8 cellular contexts compared by ENCODE assay signal in genomic region chr1:12178511-12178910, GRCh38. TPM values are rescaled to one million over a fixed set of nuclear protein-coding genes. Genes with fewer than 3 reads are reported as not detected.
DNase-seq lines count a peak whose midpoint lies in the region; ATAC-seq, FAIRE-seq and TF ChIP-seq lines count a peak whose summit lies in the region.

No MANE protein-coding gene starts in this region.

- POLR2A ChIA-PET in GM12878 (lab: Charles Lee), result interaction anchor here (0.8 to 1.7 kb wide), 2 partner anchors 9 to 13 kb away, joined by 4 to 5 read pairs; no protein-coding TSS in a partner anchor

- no peak for TF ChIP-seq POLR2A in GM12878 (IDR thresholded peaks at IDR 0.05; ENCODE audit: low read depth, low read length)

- H3K4me1 ChIP-seq in CD4-positive, CD25-positive, alpha-beta regulatory T cell (ENCODE audit: control insufficient read depth, insufficient read depth, low read length, poor library complexity, severe bottlenecking), result peaks cover 99% of the 10 kb centered on the region
- peaks cover 50% of the 10 kb centered on the region for H3K4me1 ChIP-seq in GM12878 (ENCODE audit: control insufficient read depth, insufficient read depth, low read length)

- BruUV-seq in GM12878 (replicated peaks; lab: Mats Ljungman, UMichigan), result no TSS peak

- peaks cover 0 to 3% (median 0%) of the 10 kb centered on the region in 7 donors for H3K9me3 Mint-ChIP-seq in CD4-positive, CD25-positive, alpha-beta regulatory T cell
- no peaks in the 10 kb centered on the region for H3K9me3 Mint-ChIP-seq in nephron progenitor cell
- no peaks in the 10 kb centered on the region for H3K9me3 Mint-ChIP-seq in progenitor cell of endocrine pancreas (ENCODE audit: low read depth)

- no peak overlapping the region for H3K9ac ChIP-seq in GM12878 (ENCODE audit: control insufficient read depth, insufficient read depth, low read length)

- no peak for TF ChIP-seq CTCF in HL-60 (IDR thresholded peaks at IDR 0.05; ENCODE audit: insufficient read depth, low read length)
- no peak for TF ChIP-seq CTCF in GM12878 (IDR thresholded peaks at IDR 0.05 in 2 of 3, conservative IDR thresholded peaks at IDR 0.05 in 1 of 3; ENCODE audit: control insufficient read depth in 2 of 3, extremely low read depth in 1 of 3, insufficient read depth in 1 of 3, low read depth in 3 of 3, low read length in 3 of 3)
- TF ChIP-seq CTCF in nephron progenitor cell (IDR thresholded peaks at IDR 0.05), result no peak
- no peak for TF ChIP-seq CTCF in progenitor cell of endocrine pancreas (IDR thresholded peaks at IDR 0.05; ENCODE audit: unreplicated experiment)

- no peak for ATAC-seq in CD4-positive, CD25-positive, alpha-beta regulatory T cell (ENCODE audit: low read depth in 2 of 2)
- ATAC-seq in GM12878 (no peak), HG02642 (IDR thresholded peaks at IDR 0.05; ENCODE audit: poor library complexity, unreplicated experiment) (no peak), GM21717 (IDR thresholded peaks at IDR 0.05; ENCODE audit: unreplicated experiment) (no peak), HG03442 (IDR thresholded peaks at IDR 0.05; ENCODE audit: unreplicated experiment) (no peak)

- no peaks in the 10 kb centered on the region for H3K9me3 ChIP-seq in CD4-positive, CD25-positive, alpha-beta regulatory T cell (ENCODE audit: control insufficient read depth in 2 of 2, low read length in 2 of 2)
- H3K9me3 ChIP-seq in GM12878 (replicated peaks; ENCODE audit: control insufficient read depth, insufficient read depth, low read length), result no peaks in the 10 kb centered on the region

- peak overlapping the region; percentile 97 for H3K27ac ChIP-seq in CD4-positive, CD25-positive, alpha-beta regulatory T cell (ENCODE audit: insufficient read depth, low read length, poor library complexity, severe bottlenecking)
- H3K27ac ChIP-seq in HL-60 (replicated peaks), result peak overlapping the region; percentile 81; the same call in 1 of the 2 replicates
- H3K27ac ChIP-seq in GM12878 (ENCODE audit: control insufficient read depth, insufficient read depth), result no peak overlapping the region

- H3K27me3 Mint-ChIP-seq in CD4-positive, CD25-positive, alpha-beta regulatory T cell, result no peaks in the 10 kb centered on the region
- H3K27me3 Mint-ChIP-seq in nephron progenitor cell (ENCODE audit: low read depth, poor library complexity), result peaks cover 8% of the 10 kb centered on the region
- H3K27me3 Mint-ChIP-seq in progenitor cell of endocrine pancreas, result peaks cover 19% of the 10 kb centered on the region

- no peaks in the 10 kb centered on the region for H3K27me3 ChIP-seq in CD4-positive, CD25-positive, alpha-beta regulatory T cell (ENCODE audit: control insufficient read depth, insufficient read depth, low read length)
- H3K27me3 ChIP-seq in HL-60 (ENCODE audit: insufficient read depth, poor library complexity, severe bottlenecking), result no peaks in the 10 kb centered on the region
- H3K27me3 ChIP-seq in GM12878 (replicated peaks in 1 of 2; ENCODE audit: control insufficient read depth in 2 of 2, insufficient read depth in 2 of 2, low read length in 1 of 2), result no peaks in the 10 kb centered on the region

- H2AFZ ChIP-seq in GM12878 (ENCODE audit: control insufficient read depth, low read depth, low read length), result no peak overlapping the region

- RAD21 ChIA-PET in GM12878 (lab: Charles Lee; ENCODE audit: unreplicated experiment), result interaction anchor here (1.3 to 1.8 kb wide), 3 partner anchors 17 to 54 kb away, joined by 3 to 5 read pairs (median 4); no protein-coding TSS in a partner anchor

- peak overlapping the region; percentile 71 for H3K4me2 ChIP-seq in GM12878 (ENCODE audit: control insufficient read depth, insufficient read depth)

- SMC1A ChIA-PET in GM12878 (lab: Charles Lee; ENCODE audit: uncharacterized antibody, unreplicated experiment), result interaction anchor here (1.6 to 20.8 kb wide), 2 partner anchors 30 to 54 kb away, joined by 4 to 347 read pairs; no protein-coding TSS in a partner anchor

- no peak for FAIRE-seq in GM12878 (lab: Jason Lieb, UNC)

- peak overlapping the region; percentile 89 to 100 (median 92) for H3K4me3 Mint-ChIP-seq in CD4-positive, CD25-positive, alpha-beta regulatory T cell
- no peak overlapping the region for H3K4me3 Mint-ChIP-seq in nephron progenitor cell
- H3K4me3 Mint-ChIP-seq in progenitor cell of endocrine pancreas (ENCODE audit: low read depth), result no peak overlapping the region

- peak overlapping the region; percentile 95 to 99 (median 98) for H3K27ac Mint-ChIP-seq in CD4-positive, CD25-positive, alpha-beta regulatory T cell
- H3K27ac Mint-ChIP-seq in nephron progenitor cell (peak overlapping the region; percentile 86), progenitor cell of endocrine pancreas (no peak overlapping the region)

- CTCF ChIA-PET in GM12878 (lab: Yijun Ruan, JAX), result interaction anchor here (1.6 to 3.4 kb wide), 2 partner anchors 54 to 64 kb away, joined by 4 to 15 read pairs; no protein-coding TSS in a partner anchor

- peak overlapping the region; percentile 62 for H3K4me3 ChIP-seq in CD4-positive, CD25-positive, alpha-beta regulatory T cell (ENCODE audit: low read depth, low read length)
- no peak overlapping the region for H3K4me3 ChIP-seq in HL-60 (replicated peaks; ENCODE audit: insufficient read depth, low read length)
- H3K4me3 ChIP-seq in GM12878, result no peak overlapping the region

- DNase-seq in CD4-positive, CD25-positive, alpha-beta regulatory T cell, result peak in 1 of 3 donors; percentile 22
- DNase-seq in HL-60 (ENCODE audit: low read depth in 1 of 2, low spot score in 1 of 2), result no peak
- DNase-seq in GM12878 (ENCODE audit: low read depth, low spot score), result no peak
- no peak for DNase-seq in nephron progenitor cell
- DNase-seq in progenitor cell of endocrine pancreas (ENCODE audit: low spot score, unreplicated experiment), result no peak

- WGBS in GM12878 (ENCODE audit: insufficient coverage, insufficient replicate concordance, low lambda C conversion rate, missing lambda C conversion rate), result 74% methylated on average over 11 of the region's 11 CpGs

- peaks cover 20 to 98% (median 60%) of the 10 kb centered on the region in 4 donors for H3K4me1 Mint-ChIP-seq in CD4-positive, CD25-positive, alpha-beta regulatory T cell
- H3K4me1 Mint-ChIP-seq in nephron progenitor cell (peaks cover 51% of the 10 kb centered on the region), progenitor cell of endocrine pancreas (ENCODE audit: low read depth) (peaks cover 4% of the 10 kb centered on the region)

- H3K36me3 ChIP-seq in CD4-positive, CD25-positive, alpha-beta regulatory T cell (ENCODE audit: control insufficient read depth, insufficient read depth, low read length), result peaks cover 28% of the 10 kb centered on the region
- H3K36me3 ChIP-seq in GM12878 (ENCODE audit: control insufficient read depth in 2 of 2, insufficient read depth in 2 of 2, low read length in 1 of 2), result peaks cover 10 to 15% of the 10 kb centered on the region in 2 experiments

- no peak for TF ChIP-seq EP300 in GM12878 (IDR thresholded peaks at IDR 0.05; ENCODE audit: borderline replicate concordance in 1 of 2, control insufficient read depth in 1 of 2, low read depth in 2 of 2, low read length in 2 of 2)

- H3K79me2 ChIP-seq in GM12878 (ENCODE audit: control insufficient read depth, insufficient read depth, low read length), result peaks cover 55% of the 10 kb centered on the region

- in situ Hi-C loops in GM12878 (cut with MboI), result no loop called here

- intact Hi-C loops in GM12878 (cut with micrococcal nuclease; ENCODE audit: unreplicated experiment), result no loop called here

- peaks cover 9% of the 10 kb centered on the region; the same call in 1 of the 2 replicates for H4K20me1 ChIP-seq in GM12878 (ENCODE audit: control insufficient read depth, insufficient read depth)

- peaks cover 13% of the 10 kb centered on the region for H3K36me3 Mint-ChIP-seq in CD4-positive, CD25-positive, alpha-beta regulatory T cell
- H3K36me3 Mint-ChIP-seq in nephron progenitor cell (ENCODE audit: low read depth) (no peaks in the 10 kb centered on the region), progenitor cell of endocrine pancreas (ENCODE audit: insufficient read depth) (no peaks in the 10 kb centered on the region)

- no peak for TF ChIP-seq RAD21 in GM12878 (IDR thresholded peaks at IDR 0.05; ENCODE audit: insufficient read depth, low read depth, low read length)

RNA-seq across cellular contexts. Expression of gene TNFRSF1B, which starts 11.7 kb away (rescaled TPM):
- total RNA-seq in CD4-positive, CD25-positive, alpha-beta regulatory T cell, result 252 TPM
- 100 to 1,000 TPM; 347 to 450 (median 421) TPM for polyA plus RNA-seq in CD4-positive, CD25-positive, alpha-beta regulatory T cell
- 88.1 and 95.5 TPM in 2 replicates for total RNA-seq in GM12878 (2013; cell fraction: nucleolus; rRNA removed)
- total RNA-seq in GM12878 (2014; rRNA removed) (33.0 and 39.9 TPM in 2 replicates), GM12878 (2014; rRNA removed; fragmentation: Illumina TruSeq; extraction: Trizol) (22.4 and 24.4 TPM in 2 replicates), GM12878 (2021) (78.8 and 87.2 TPM in 2 replicates), progenitor cell of endocrine pancreas (not detected in 2 replicates)
- 22.2 TPM for polyA plus RNA-seq in GM12878 (2011; ENCODE audit: low read depth)
- polyA plus RNA-seq in GM12878 (2011; rRNA removed) (35.0 and 66.4 TPM in 2 replicates), GM12878 (2014; fragmentation: Illumina TruSeq; extraction: Trizol) (15.0 and 32.4 TPM in 2 replicates), GM12878 (2014; fragmentation: Nextera tagmentation; extraction: Ambion mirVana) (10 to 100 TPM; 10.1 to 11.6 TPM), GM12878 (2014; rRNA removed) (47.3 and 53.1 TPM in 2 replicates), GM12878 (2016; fragmentation: Nextera tagmentation; extraction: Ambion mirVana) (10 to 100 TPM; 34.8 to 47.5 TPM)
- 84.0 and 115 TPM in 2 replicates for polyA plus RNA-seq in GM12878 (2011; cell fraction: cytosol; rRNA removed)
- 23.9 and 33.3 TPM in 2 replicates for polyA plus RNA-seq in GM12878 (2011; cell fraction: nucleus; rRNA removed)
- 50.4 and 50.7 TPM in 2 replicates for polyA plus RNA-seq in GM12878 (2012)
- polyA minus RNA-seq in GM12878 (2011; rRNA and poly(A)+ RNA removed), result 44.6 and 88.0 TPM in 2 replicates
- 32.2 and 47.0 TPM in 2 replicates for polyA minus RNA-seq in GM12878 (2011; cell fraction: cytosol; rRNA and poly(A)+ RNA removed)
- 11.2 and 26.9 TPM in 2 replicates for polyA minus RNA-seq in GM12878 (2011; cell fraction: nucleus; rRNA and poly(A)+ RNA removed)

RNA-seq across cellular contexts. Expression of gene VPS13D, which starts 51.3 kb away (rescaled TPM):
- total RNA-seq in CD4-positive, CD25-positive, alpha-beta regulatory T cell, result 96.0 TPM
- 10 to 100 TPM in 2 of 4 donors, 1 to 10 TPM in 2; 8.1 to 11.6 (median 9.9) TPM for polyA plus RNA-seq in CD4-positive, CD25-positive, alpha-beta regulatory T cell
- 112 and 115 TPM in 2 replicates for total RNA-seq in GM12878 (2013; cell fraction: nucleolus; rRNA removed)
- total RNA-seq in GM12878 (2014; rRNA removed), result 9.3 and 10.4 TPM in 2 replicates
- 12.2 and 12.9 TPM in 2 replicates for total RNA-seq in GM12878 (2014; rRNA removed; fragmentation: Illumina TruSeq; extraction: Trizol)
- total RNA-seq in GM12878 (2021), result 14.5 and 16.9 TPM in 2 replicates
- 7.0 TPM for polyA plus RNA-seq in GM12878 (2011; ENCODE audit: low read depth)
- polyA plus RNA-seq in GM12878 (2011; rRNA removed), result 8.9 and 12.2 TPM in 2 replicates
- 10.3 and 11.2 TPM in 2 replicates for polyA plus RNA-seq in GM12878 (2011; cell fraction: cytosol; rRNA removed)
- 19.0 and 22.1 TPM in 2 replicates for polyA plus RNA-seq in GM12878 (2011; cell fraction: nucleus; rRNA removed)
- polyA plus RNA-seq in GM12878 (2012), result 5.5 and 8.2 TPM in 2 replicates
- 10.0 TPM in 2 replicates for polyA plus RNA-seq in GM12878 (2014; fragmentation: Illumina TruSeq; extraction: Trizol)
- polyA plus RNA-seq in GM12878 (2014; fragmentation: Nextera tagmentation; extraction: Ambion mirVana), result 1 to 10 TPM; 1.4 to 1.7 TPM
- polyA plus RNA-seq in GM12878 (2014; rRNA removed), result 7.7 and 11.8 TPM in 2 replicates
- 1 to 10 TPM; 4.4 to 4.9 TPM for polyA plus RNA-seq in GM12878 (2016; fragmentation: Nextera tagmentation; extraction: Ambion mirVana)
- 43.6 and 46.2 TPM in 2 replicates for polyA minus RNA-seq in GM12878 (2011; rRNA and poly(A)+ RNA removed)
- 9.2 and 10.8 TPM in 2 replicates for polyA minus RNA-seq in GM12878 (2011; cell fraction: cytosol; rRNA and poly(A)+ RNA removed)
- 50.2 and 76.0 TPM in 2 replicates for polyA minus RNA-seq in GM12878 (2011; cell fraction: nucleus; rRNA and poly(A)+ RNA removed)
- 41.0 and 41.9 TPM in 2 replicates for total RNA-seq in progenitor cell of endocrine pancreas

Comparison
In these comparisons a context has a peak if more than half of its experiments do, and no peak if none do; other contexts are left out.
1. H3K4me3 Mint-ChIP-seq: peak in CD4-positive, CD25-positive, alpha-beta regulatory T cell (4 of 4); none in nephron progenitor cell (single experiment) and progenitor cell of endocrine pancreas (single experiment).
2. RNA of gene TNFRSF1B, which starts 11.7 kb away (total RNA-seq): 252 TPM in CD4-positive, CD25-positive, alpha-beta regulatory T cell (single experiment) and 22.4 to 95.5 TPM in GM12878; not detected in progenitor cell of endocrine pancreas; every median in the first group is over 10 times any median in the second.